8 cellular contexts compared by ENCODE assay signal in the genomic region with DNA sequence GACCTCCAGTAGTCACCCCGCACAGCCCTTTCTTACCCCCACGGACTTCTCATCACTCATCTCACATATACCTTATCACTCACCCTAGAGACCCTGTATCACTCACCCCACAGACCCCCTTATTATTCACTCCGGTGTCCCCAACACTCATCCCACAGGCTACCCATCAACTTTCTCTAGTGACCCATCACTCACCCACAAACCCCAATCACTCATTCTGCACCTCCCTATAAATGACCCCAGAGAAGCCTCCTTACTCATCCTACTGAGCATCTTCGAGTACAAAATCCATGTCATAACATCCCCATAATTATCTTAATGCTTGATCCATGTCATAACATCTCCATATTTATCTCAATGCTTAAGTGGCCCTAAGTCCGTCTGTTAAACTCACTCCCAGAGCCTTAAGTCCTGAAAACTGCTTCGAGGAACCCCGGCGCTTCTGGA. TPM values are rescaled to one million over a fixed set of nuclear protein-coding genes. Genes with fewer than 3 reads are reported as not detected.
A peak's percentile ranks its signal among the peaks of the same experiment; 100 is the strongest.
DNase-seq lines count a peak whose midpoint lies in the region; ATAC-seq, FAIRE-seq and TF ChIP-seq lines count a peak whose summit lies in the region.

No MANE protein-coding gene starts in this region.

- peaks cover 0 to 2% of the 10 kb centered on the region in 2 donors for H3K9me3 ChIP-seq in lung (ENCODE audit: control insufficient read depth in 2 of 2, insufficient read depth in 1 of 2, low read length in 1 of 2)
- H3K9me3 ChIP-seq in aorta (ENCODE audit: control insufficient read depth, low read length) = no peaks in the 10 kb centered on the region

- no peaks in the 10 kb centered on the region for H3K36me3 Mint-ChIP-seq in activated naive CD8-positive, alpha-beta T cell

- no peaks in the 10 kb centered on the region for H3K27me3 Mint-ChIP-seq in activated naive CD8-positive, alpha-beta T cell

- DNase-seq in GM10266 (ENCODE audit: extremely low spot score) (peak; percentile 6), lung (ENCODE audit: low spot score) (no peak), aorta (no peak), GM19239 (ENCODE audit: insufficient read length, low spot score) (no peak), NCI-H774 (lab: John Stamatoyannopoulos, UW) (no peak)

- intact Hi-C loops in aorta (cut with DNase I) = no loop called here

- TF ChIP-seq CTCF in GM10266 (IDR thresholded peaks at IDR 0.05; ENCODE audit: control insufficient read depth, insufficient read depth, low read depth, missing control alignments) = no peak
- TF ChIP-seq CTCF in lung (IDR thresholded peaks at IDR 0.05; ENCODE audit: control extremely low read depth, extremely low read depth) = no peak

- no peaks in the 10 kb centered on the region for H3K9me3 Mint-ChIP-seq in activated naive CD8-positive, alpha-beta T cell (ENCODE audit: low read depth)

- H3K27ac Mint-ChIP-seq in activated naive CD8-positive, alpha-beta T cell = peak overlapping the region; percentile 91

- H3K4me3 Mint-ChIP-seq in activated naive CD8-positive, alpha-beta T cell = peak overlapping the region; percentile 98

- H3K27me3 ChIP-seq in lung (ENCODE audit: control insufficient read depth, insufficient read depth) (no peaks in the 10 kb centered on the region), aorta (ENCODE audit: control insufficient read depth in 1 of 2, insufficient read depth in 2 of 2, low read length in 1 of 2) (no peaks in the 10 kb centered on the region)

- H3K36me3 ChIP-seq in lung (ENCODE audit: control insufficient read depth in 2 of 2, insufficient read depth in 2 of 2, low read length in 2 of 2) (no peaks in the 10 kb centered on the region), aorta (ENCODE audit: control insufficient read depth in 1 of 2, insufficient read depth in 2 of 2, low read length in 1 of 2) (no peaks in the 10 kb centered on the region)

- H3K4me3 ChIP-seq in lung (peak overlapping the region; percentile 26), aorta (ENCODE audit: low read length in 2 of 2) (peak overlapping the region; percentile 58 to 84)

- no peak for FAIRE-seq in GM19239 (lab: Jason Lieb, UNC)

- peaks cover 37% of the 10 kb centered on the region for H3K4me1 Mint-ChIP-seq in activated naive CD8-positive, alpha-beta T cell (ENCODE audit: low read depth)

- H3K4me1 ChIP-seq in lung (ENCODE audit: control insufficient read depth in 2 of 2, insufficient read depth in 2 of 2, low read length in 2 of 2) (peaks cover 2 to 3% of the 10 kb centered on the region in 2 donors), aorta (ENCODE audit: control insufficient read depth in 1 of 2, insufficient read depth in 2 of 2, low read length in 2 of 2) (no peaks in the 10 kb centered on the region)

- H3K27ac ChIP-seq in lung (ENCODE audit: low read depth in 1 of 2, low read length in 1 of 2) (peak overlapping the region; percentile 92 to 98), aorta (ENCODE audit: low read depth in 1 of 2, low read length in 2 of 2) (no peak overlapping the region)

- peak; percentile 10 for ATAC-seq in HG02840 (IDR thresholded peaks at IDR 0.05; ENCODE audit: low FRiP score, unreplicated experiment)
- no peak for ATAC-seq in lung (ENCODE audit: insufficient read depth, low FRiP score)
- peak; percentile 31 for ATAC-seq in aorta (ENCODE audit: low FRiP score)
- no peak for ATAC-seq in HG03039 (IDR thresholded peaks at IDR 0.05; ENCODE audit: unreplicated experiment)

- WGBS in lung, 2 donors = 5 to 36% methylated on average over 8 of the region's 8 CpGs
- 12 to 44% methylated on average over 8 of the region's 8 CpGs for WGBS in aorta, 2 donors

RNA-seq across cellular contexts. Expression of gene ZNF41, which starts 0.9 kb away (rescaled TPM):
- total RNA-seq in lung (10 to 100 TPM in 1 of 2 donors, 1 to 10 TPM in 1; 9.8 to 12.0 TPM), aorta (10 to 100 TPM in 1 of 2 donors, 1 to 10 TPM in 1; 8.8 to 12.6 TPM)
- polyA plus RNA-seq in lung (1 to 10 TPM; 2.0 to 3.9 TPM), aorta (1 to 10 TPM; 1.1 to 3.3 TPM)

Comparison
In these comparisons a context has a peak if more than half of its experiments do, and no peak if none do; other contexts are left out.
1. ATAC-seq: peak in HG02840 (single experiment) and aorta (single experiment); none in lung (single experiment) and HG03039 (single experiment).
2. H3K27ac ChIP-seq: peak in lung (2 of 2); none in aorta (0 of 2).